15 cellular contexts compared by ENCODE assay signal in genomic region chr6:168671863-168672546, GRCh38.
DNase-seq lines count a peak whose midpoint lies in the region; ATAC-seq, FAIRE-seq and TF ChIP-seq lines count a peak whose summit lies in the region.
"Had no signal": no experiment of that assay in that cellular context is flagged by ENCODE, and none has a peak within 500 bp of the region (broad histone marks: within the 10 kb centered on the region; RNA-seq: fewer than 3 reads in every experiment).

No MANE protein-coding gene starts in this region.

- no peak overlapping the region for H2AFZ ChIP-seq in neuronal stem cell (ENCODE audit: low read length)

- H3K27ac ChIP-seq in neuronal stem cell (replicated peaks; ENCODE audit: low read length) (no peak overlapping the region), transverse colon (peak overlapping the region; percentile 48 to 71 (median 65))
- H3K27ac ChIP-seq: A549 had no signal

- no peak overlapping the region for H3K18ac ChIP-seq in neuronal stem cell (ENCODE audit: low read length)

- no peak overlapping the region for H4K91ac ChIP-seq in neuronal stem cell (ENCODE audit: low read depth, low read length, poor library complexity)

- H2BK120ac ChIP-seq in neuronal stem cell (ENCODE audit: low read depth, low read length): no peak overlapping the region

- no peak overlapping the region for H3K9ac ChIP-seq in neuronal stem cell (ENCODE audit: low read depth, low read length, poor library complexity)

- H3K4me1 ChIP-seq in neuronal stem cell (ENCODE audit: control insufficient read depth in 2 of 2, insufficient read depth in 1 of 2, low read depth in 1 of 2, low read length in 2 of 2) (peaks cover 4 to 11% of the 10 kb centered on the region in 2 donors), transverse colon (peaks cover 0 to 13% (median 2%) of the 10 kb centered on the region in 4 donors)
- H3K4me1 ChIP-seq: A549 had no signal

- no peak for TF ChIP-seq POLR2A in transverse colon (IDR thresholded peaks at IDR 0.05)

- no peak overlapping the region for H4K8ac ChIP-seq in neuronal stem cell (ENCODE audit: low read depth, low read length)

- DNase-seq in neuronal stem cell (ENCODE audit: low spot score): no peak
- DNase-seq in transverse colon: no peak
- DNase-seq in LoVo (ENCODE audit: low spot score): no peak
- DNase-seq: COR-L47, DMS53, GF-D8, IMR-90 had no signal

- H2BK15ac ChIP-seq in neuronal stem cell (ENCODE audit: low read length): no peak overlapping the region

- H3K9me3 ChIP-seq in neuronal stem cell (replicated peaks in 1 of 2; ENCODE audit: control insufficient read depth in 2 of 2, insufficient read depth in 1 of 2, low read depth in 1 of 2, low read length in 2 of 2): peaks cover 0 to 1% of the 10 kb centered on the region in 2 donors
- no peaks in the 10 kb centered on the region for H3K9me3 ChIP-seq in transverse colon
- H3K9me3 ChIP-seq: A549, HAP-1 had no signal

- H3K79me1 ChIP-seq in neuronal stem cell (ENCODE audit: low read depth, low read length): no peaks in the 10 kb centered on the region

- TF ChIP-seq CTCF in transverse colon (IDR thresholded peaks at IDR 0.05): no peak

- H3K4me3 ChIP-seq in neuronal stem cell (ENCODE audit: low read length in 2 of 2) (peak overlapping the region in 1 of 2 donors; percentile 46), transverse colon (no peak overlapping the region)
- H3K4me3 ChIP-seq: A549, HAP-1 had no signal

- H3K27me3 ChIP-seq in neuronal stem cell (ENCODE audit: control insufficient read depth in 3 of 3, insufficient read depth in 3 of 3, low read depth in 1 of 3, low read length in 3 of 3): no peaks in the 10 kb centered on the region
- H3K27me3 ChIP-seq in transverse colon: no peaks in the 10 kb centered on the region

- intact Hi-C loops in transverse colon (cut with DNase I; ENCODE audit: low total_unique reads): no loop called here

- WGBS in neuronal stem cell (ENCODE audit: extremely low coverage in 2 of 2, insufficient read length in 2 of 2, insufficient replicate concordance in 1 of 2), 2 donors: no CpG with 5 or more reads among the region's 10 CpGs
- WGBS in transverse colon (ENCODE audit: low coverage in 1 of 2), 2 donors: 32 to 60% methylated on average over 8 to 10 of the region's 10 CpGs

- no peak overlapping the region for H3K14ac ChIP-seq in neuronal stem cell (ENCODE audit: low read length)

- no peak overlapping the region for H3K23ac ChIP-seq in neuronal stem cell (ENCODE audit: low read depth, low read length, poor library complexity)

- H3K4ac ChIP-seq in neuronal stem cell (ENCODE audit: low read length): no peak overlapping the region

- ATAC-seq in GM21423 (IDR thresholded peaks at IDR 0.05; ENCODE audit: unreplicated experiment): no peak
- ATAC-seq in GM21723 (IDR thresholded peaks at IDR 0.05; ENCODE audit: unreplicated experiment): no peak
- ATAC-seq: A549; CD8-positive, alpha-beta T cell had no signal

- no peaks in the 10 kb centered on the region for H3K36me3 ChIP-seq in neuronal stem cell (replicated peaks in 1 of 2; ENCODE audit: control insufficient read depth in 2 of 2, insufficient read depth in 2 of 2, low read length in 2 of 2)
- H3K36me3 ChIP-seq in transverse colon: no peaks in the 10 kb centered on the region
- H3K36me3 ChIP-seq: HAP-1 had no signal

- no peak for TF ChIP-seq EP300 in transverse colon (IDR thresholded peaks at IDR 0.05; ENCODE audit: low read depth)

- no peak overlapping the region for H2BK12ac ChIP-seq in neuronal stem cell (ENCODE audit: low read length)

- FAIRE-seq in colon (lab: Jason Lieb, UNC): peak; percentile 66
- FAIRE-seq in islet of Langerhans (lab: Jason Lieb, UNC): peak; percentile 9
- FAIRE-seq: A549, H1 had no signal

- no peak overlapping the region for H3K4me2 ChIP-seq in neuronal stem cell (ENCODE audit: insufficient read depth, low read length, poor library complexity, severe bottlenecking)
- H3K4me2 ChIP-seq: A549 had no signal

- in situ Hi-C loops in transverse colon (cut with MboI; ENCODE audit: low pct_ligation_motif_present in 1 of 4, low pct_unique_long_range_greater_than_20kb in 1 of 4, low sequenced_read_pairs in 3 of 4): no loop called here

- peak overlapping the region; percentile 85 for H2BK5ac ChIP-seq in neuronal stem cell (ENCODE audit: low read length)

- no peak overlapping the region for H2AK5ac ChIP-seq in neuronal stem cell (ENCODE audit: low read depth, low read length)
